Comparison of ENCODE assay signal across 12 cellular contexts in the genomic region with DNA sequence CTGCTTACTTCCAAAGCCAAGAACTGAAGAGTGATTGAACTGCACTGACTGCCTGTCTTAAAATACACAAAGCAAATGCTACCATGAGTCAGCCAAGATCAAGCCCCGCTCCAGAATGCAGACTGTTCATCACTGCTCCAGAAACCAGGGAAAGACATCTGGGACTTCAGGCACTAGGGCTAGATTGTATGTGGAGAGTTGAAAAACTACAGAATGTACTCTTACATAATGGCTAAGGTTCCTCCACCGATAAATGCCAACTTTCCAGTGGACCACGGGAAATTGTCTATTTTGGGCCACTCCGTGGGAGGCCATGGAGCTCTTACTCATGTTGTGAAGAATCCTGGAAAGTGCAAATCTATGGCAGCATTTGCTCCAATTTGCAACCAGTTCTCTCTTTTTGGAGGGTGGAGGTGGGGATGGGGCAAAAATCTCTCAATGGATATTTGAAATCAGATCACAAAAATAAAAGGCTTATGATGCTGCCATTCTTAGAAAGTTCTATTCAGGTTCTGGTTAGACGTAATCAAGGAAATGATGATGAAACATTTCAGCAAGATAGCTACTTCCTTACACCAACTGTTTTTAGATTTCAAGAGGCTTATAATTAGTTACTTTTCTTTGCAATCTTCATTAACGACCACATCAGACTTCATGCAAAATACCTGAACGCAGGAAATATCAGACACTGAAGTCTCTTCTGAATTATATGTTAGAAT. TPM values are rescaled to one million over a fixed set of nuclear protein-coding genes. Genes with fewer than 3 reads are reported as not detected.
A peak's percentile ranks its signal among the peaks of the same experiment; 100 is the strongest.
DNase-seq lines count a peak whose midpoint lies in the region; ATAC-seq lines count a peak whose summit lies in the region.
"Had no signal": no experiment of that assay in that cellular context is flagged by ENCODE, and none has a peak within 500 bp of the region (broad histone marks: within the 10 kb centered on the region; RNA-seq: fewer than 3 reads in every experiment).

No MANE protein-coding gene starts in this region.

- ATAC-seq in esophagus mucosa = peak; percentile 52
- no peak for ATAC-seq in GM18519 (IDR thresholded peaks at IDR 0.05; ENCODE audit: low FRiP score, unreplicated experiment)
- ATAC-seq in HG03108 (IDR thresholded peaks at IDR 0.05; ENCODE audit: unreplicated experiment) = no peak

- peak; percentile 54 for DNase-seq in GM03348 (ENCODE audit: low spot score)
- peak; percentile 64 for DNase-seq in NCI-H446 treated with DMSO at 0.1 percent for 48 hours (lab: John Stamatoyannopoulos, UW)
- peak; percentile 3 for DNase-seq in putamen (ENCODE audit: low spot score)
- DNase-seq in NCI-H510A treated with DMSO at 0.1 percent for 48 hours (lab: John Stamatoyannopoulos, UW) = no peak
- no peak for DNase-seq in SW480 (ENCODE audit: low spot score)
- DNase-seq: NCI-H1092; NK-92 treated with Interleukin-12 subunit alpha and Interleukin-12 subunit beta, amount 100 ng/mL, for 24 hours; T-helper 9 cell; thyroid gland had no signal

RNA-seq across cellular contexts. Expression of gene CAP2, which starts 11.8 kb away (rescaled TPM):
- 3.0 TPM for total RNA-seq in esophagus mucosa

Comparison
In these comparisons a context has a peak if more than half of its experiments do, and no peak if none do; other contexts are left out.
1. DNase-seq: peak in GM03348 (single experiment), NCI-H446 treated with DMSO at 0.1 percent for 48 hours (single experiment) and putamen (single experiment); none in NCI-H510A treated with DMSO at 0.1 percent for 48 hours (single experiment) and SW480 (single experiment).